23 cellular contexts compared by ENCODE assay signal in the genomic region with DNA sequence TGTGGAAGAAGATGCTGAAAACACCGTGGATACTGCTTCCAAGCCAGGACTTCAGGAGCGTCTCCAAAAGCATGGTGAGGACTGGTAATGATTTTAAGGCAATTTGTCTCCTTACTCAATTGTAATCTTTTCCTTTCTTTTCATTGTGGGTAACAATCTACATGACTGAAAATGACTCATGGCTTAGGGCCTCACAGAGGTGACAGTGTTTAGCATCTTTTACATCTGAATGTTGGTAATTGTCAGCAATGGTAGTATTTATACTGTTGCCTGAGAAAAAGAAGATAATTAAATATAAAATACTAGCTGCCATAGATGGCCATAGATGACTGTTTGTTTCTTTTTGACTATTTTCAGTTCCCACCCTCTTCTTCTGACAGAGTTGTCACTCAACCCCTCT. TPM values are rescaled to one million over a fixed set of nuclear protein-coding genes. Genes with fewer than 3 reads are reported as not detected.
A peak's percentile ranks its signal among the peaks of the same experiment; 100 is the strongest.
DNase-seq lines count a peak whose midpoint lies in the region; ATAC-seq and TF ChIP-seq lines count a peak whose summit lies in the region.
"Had no signal": no experiment of that assay in that cellular context is flagged by ENCODE, and none has a peak within 500 bp of the region (broad histone marks: within the 10 kb centered on the region; RNA-seq: fewer than 3 reads in every experiment).

No MANE protein-coding gene starts in this region.

- H3K4me3 Mint-ChIP-seq in WTC11 = no peak overlapping the region; the same call in 1 of the 2 replicates
- no peak overlapping the region for H3K4me3 Mint-ChIP-seq in Caco-2 (ENCODE audit: unreplicated experiment)
- H3K4me3 Mint-ChIP-seq: activated naive CD4-positive, alpha-beta T cell treated with anti-CD3 and anti-CD28 coated beads, Interleukin-2, amount 10 ng/mL, durations not matched to agents 7 days and 5 days; activated T-cell treated with anti-CD3 and anti-CD28 coated beads, Interleukin-2, amount 50 U/mL, for 4 hours; CD14-positive monocyte; naive B cell had no signal

- intact Hi-C loops in Caco-2 (cut with micrococcal nuclease; ENCODE audit: unreplicated experiment) = no loop called here

- H3K27me3 Mint-ChIP-seq in WTC11 (ENCODE audit: low read depth) = no peaks in the 10 kb centered on the region
- H3K27me3 Mint-ChIP-seq in Caco-2 (ENCODE audit: insufficient read depth, unreplicated experiment) = no peaks in the 10 kb centered on the region
- H3K27me3 Mint-ChIP-seq: activated naive CD4-positive, alpha-beta T cell treated with anti-CD3 and anti-CD28 coated beads, Interleukin-2, amount 10 ng/mL, durations not matched to agents 7 days and 5 days; naive B cell had no signal

- H3K4me1 ChIP-seq in Caco-2 = no peaks in the 10 kb centered on the region
- H3K4me1 ChIP-seq: colonic mucosa, testis had no signal

- peak; percentile 41 for DNase-seq in EL
- DNase-seq in HS-5 (ENCODE audit: low read depth) = peak; percentile 9
- no peak for DNase-seq in WTC11 (ENCODE audit: low spot score)
- DNase-seq in iPS-NIHi7 (ENCODE audit: extremely low spot score) = peak; percentile 24
- no peak for DNase-seq in stimulated activated CD4-positive, alpha-beta T cell treated with anti-CD3 and anti-CD28 coated beads, Interleukin-15, amount 100 ng/mL, for 24 hours
- no peak for DNase-seq in Caco-2
- DNase-seq in activated effector memory CD4-positive, alpha-beta T cell treated with Interleukin-2 at 50 U/mL for 16 hours = no peak
- DNase-seq: activated CD4-positive, alpha-beta T cell treated with anti-CD3 and anti-CD28 coated beads for 4 hours; activated CD8-positive, alpha-beta memory T cell treated with anti-CD3 and anti-CD28 coated beads for 24 hours; activated naive CD4-positive, alpha-beta T cell treated with anti-CD3 and anti-CD28 coated beads, Interleukin-2, amount 10 ng/mL, durations not matched to agents 7 days and 5 days; activated T-cell treated with anti-CD3 and anti-CD28 coated beads, Interleukin-2, amount 50 U/mL, for 4 hours; amygdala; colonic mucosa; effector CD8-positive, alpha-beta T cell; foreskin melanocyte; naive B cell; NCI-H1436; stimulated activated naive CD8-positive, alpha-beta T cell treated with anti-CD3 and anti-CD28 coated beads, Interleukin-15, Interleukin-2, amounts not matched to agents 100 U/mL and 50 U/mL, for 24 hours; testis had no signal

- H3K9me3 ChIP-seq in Caco-2 = no peaks in the 10 kb centered on the region
- H3K9me3 ChIP-seq: colonic mucosa, testis had no signal

- no TSS peak for BruUV-seq in Caco-2 (replicated peaks; lab: Mats Ljungman, UMichigan)

- no peak overlapping the region for H3K4me3 ChIP-seq in Caco-2 (ENCODE audit: low read depth, low read length)
- H3K4me3 ChIP-seq: colonic mucosa, SK-N-MC, testis had no signal

- H3K27ac Mint-ChIP-seq in WTC11 (peak overlapping the region; percentile 91), Caco-2 (ENCODE audit: unreplicated experiment) (no peak overlapping the region)
- H3K27ac Mint-ChIP-seq: activated naive CD4-positive, alpha-beta T cell treated with anti-CD3 and anti-CD28 coated beads, Interleukin-2, amount 10 ng/mL, durations not matched to agents 7 days and 5 days; CD14-positive monocyte; naive B cell had no signal

- POLR2A ChIA-PET in WTC11 (lab: Charles Lee) (interaction anchor here (1.2 kb wide), 1 partner anchor 22 kb away, joined by 3 read pairs; no protein-coding TSS in a partner anchor), Caco-2 (lab: Charles Lee) (no interaction called here)

- H3K4me1 Mint-ChIP-seq in WTC11 = peaks cover 15% of the 10 kb centered on the region
- H3K4me1 Mint-ChIP-seq in Caco-2 (ENCODE audit: low read depth, unreplicated experiment) = no peaks in the 10 kb centered on the region
- H3K4me1 Mint-ChIP-seq: activated naive CD4-positive, alpha-beta T cell treated with anti-CD3 and anti-CD28 coated beads, Interleukin-2, amount 10 ng/mL, durations not matched to agents 7 days and 5 days; CD14-positive monocyte; naive B cell had no signal

- ATAC-seq in WTC11 = peak; percentile 43
- ATAC-seq in GM21786 (IDR thresholded peaks at IDR 0.05; ENCODE audit: unreplicated experiment) = no peak
- ATAC-seq: esophagus mucosa; stimulated activated naive CD8-positive, alpha-beta T cell treated with anti-CD3 and anti-CD28 coated beads, Interleukin-15, Interleukin-2, amounts not matched to agents 100 U/mL and 50 U/mL, for 24 hours had no signal

- H3K36me3 Mint-ChIP-seq in WTC11 = peaks cover 18% of the 10 kb centered on the region
- peaks cover 71% of the 10 kb centered on the region for H3K36me3 Mint-ChIP-seq in Caco-2 (ENCODE audit: insufficient read depth, unreplicated experiment)

- H3K9me3 Mint-ChIP-seq in WTC11 = no peaks in the 10 kb centered on the region
- no peaks in the 10 kb centered on the region for H3K9me3 Mint-ChIP-seq in Caco-2 (ENCODE audit: unreplicated experiment)
- H3K9me3 Mint-ChIP-seq: activated naive CD4-positive, alpha-beta T cell treated with anti-CD3 and anti-CD28 coated beads, Interleukin-2, amount 10 ng/mL, durations not matched to agents 7 days and 5 days; activated T-cell treated with anti-CD3 and anti-CD28 coated beads, Interleukin-2, amount 50 U/mL, for 4 hours; CD14-positive monocyte; naive B cell had no signal

- peaks cover 1% of the 10 kb centered on the region; the same call in 1 of the 2 replicates for H3K36me3 ChIP-seq in Caco-2 (ENCODE audit: control insufficient read depth, insufficient read depth, low read length)

- TF ChIP-seq CTCF in WTC11 (IDR thresholded peaks at IDR 0.05) (no peak), Caco-2 (IDR thresholded peaks at IDR 0.05; ENCODE audit: insufficient read depth in 1 of 2, low read depth in 1 of 2, low read length in 1 of 2, severe bottlenecking in 1 of 2, unreplicated experiment in 1 of 2) (no peak)

- H3K27me3 ChIP-seq in Caco-2 (replicated peaks; ENCODE audit: control insufficient read depth, insufficient read depth, low read length) = no peaks in the 10 kb centered on the region
- H3K27me3 ChIP-seq: colonic mucosa, testis had no signal

- CTCF ChIA-PET in WTC11 (lab: Charles Lee) (interaction anchor here (1.3 to 1.9 kb wide), 5 partner anchors 22 to 151 kb away, joined by 3 to 8 read pairs (median 4); no protein-coding TSS in a partner anchor), Caco-2 (lab: Charles Lee) (no interaction called here)

TF ChIP-seq in WTC11, 78 proteins besides CTCF, POLR2A, EP300 and RAD21 (continues in another document):
- no peak for TF ChIP-seq MYBL2 (CRISPR knock-in tag; IDR thresholded peaks at IDR 0.05)
- TF ChIP-seq MAX (CRISPR knock-in tag; IDR thresholded peaks at IDR 0.05) = no peak
- no peak for TF ChIP-seq USF1 (CRISPR knock-in tag; IDR thresholded peaks at IDR 0.05)
- TF ChIP-seq HMGA2 (CRISPR knock-in tag; IDR thresholded peaks at IDR 0.05) = no peak
- TF ChIP-seq SMAD3 (CRISPR knock-in tag; IDR thresholded peaks at IDR 0.05; ENCODE audit: borderline replicate concordance) = no peak
- TF ChIP-seq, protein P1, sequence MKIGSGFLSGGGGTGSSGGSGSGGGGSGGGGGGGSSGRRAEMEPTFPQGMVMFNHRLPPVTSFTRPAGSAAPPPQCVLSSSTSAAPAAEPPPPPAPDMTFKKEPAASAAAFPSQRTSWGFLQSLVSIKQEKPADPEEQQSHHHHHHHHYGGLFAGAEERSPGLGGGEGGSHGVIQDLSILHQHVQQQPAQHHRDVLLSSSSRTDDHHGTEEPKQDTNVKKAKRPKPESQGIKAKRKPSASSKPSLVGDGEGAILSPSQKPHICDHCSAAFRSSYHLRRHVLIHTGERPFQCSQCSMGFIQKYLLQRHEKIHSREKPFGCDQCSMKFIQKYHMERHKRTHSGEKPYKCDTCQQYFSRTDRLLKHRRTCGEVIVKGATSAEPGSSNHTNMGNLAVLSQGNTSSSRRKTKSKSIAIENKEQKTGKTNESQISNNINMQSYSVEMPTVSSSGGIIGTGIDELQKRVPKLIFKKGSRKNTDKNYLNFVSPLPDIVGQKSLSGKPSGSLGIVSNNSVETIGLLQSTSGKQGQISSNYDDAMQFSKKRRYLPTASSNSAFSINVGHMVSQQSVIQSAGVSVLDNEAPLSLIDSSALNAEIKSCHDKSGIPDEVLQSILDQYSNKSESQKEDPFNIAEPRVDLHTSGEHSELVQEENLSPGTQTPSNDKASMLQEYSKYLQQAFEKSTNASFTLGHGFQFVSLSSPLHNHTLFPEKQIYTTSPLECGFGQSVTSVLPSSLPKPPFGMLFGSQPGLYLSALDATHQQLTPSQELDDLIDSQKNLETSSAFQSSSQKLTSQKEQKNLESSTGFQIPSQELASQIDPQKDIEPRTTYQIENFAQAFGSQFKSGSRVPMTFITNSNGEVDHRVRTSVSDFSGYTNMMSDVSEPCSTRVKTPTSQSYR (CRISPR knock-in tag; IDR thresholded peaks at IDR 0.05) = no peak
- no peak for TF ChIP-seq SP1 (CRISPR knock-in tag; conservative IDR thresholded peaks at IDR 0.05)
- TF ChIP-seq, protein P2, sequence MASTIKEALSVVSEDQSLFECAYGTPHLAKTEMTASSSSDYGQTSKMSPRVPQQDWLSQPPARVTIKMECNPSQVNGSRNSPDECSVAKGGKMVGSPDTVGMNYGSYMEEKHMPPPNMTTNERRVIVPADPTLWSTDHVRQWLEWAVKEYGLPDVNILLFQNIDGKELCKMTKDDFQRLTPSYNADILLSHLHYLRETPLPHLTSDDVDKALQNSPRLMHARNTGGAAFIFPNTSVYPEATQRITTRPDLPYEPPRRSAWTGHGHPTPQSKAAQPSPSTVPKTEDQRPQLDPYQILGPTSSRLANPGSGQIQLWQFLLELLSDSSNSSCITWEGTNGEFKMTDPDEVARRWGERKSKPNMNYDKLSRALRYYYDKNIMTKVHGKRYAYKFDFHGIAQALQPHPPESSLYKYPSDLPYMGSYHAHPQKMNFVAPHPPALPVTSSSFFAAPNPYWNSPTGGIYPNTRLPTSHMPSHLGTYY (CRISPR knock-in tag; IDR thresholded peaks at IDR 0.05) = no peak
- TF ChIP-seq TEAD4 (CRISPR knock-in tag; IDR thresholded peaks at IDR 0.05) = no peak

RNA-seq across cellular contexts. Expression of gene TULP3, which starts 31.6 kb away (rescaled TPM):
- total RNA-seq in WTC11 (2021) (17.4 to 18.8 TPM (median 18.0 TPM) in 3 replicates), Caco-2 (2022) (31.0 and 31.7 TPM in 2 replicates)

RNA-seq across cellular contexts. Expression of gene TEAD4, which starts 36.9 kb away (rescaled TPM):
- total RNA-seq in WTC11 (2021) (75.8 to 96.8 TPM (median 78.2 TPM) in 3 replicates), Caco-2 (2022) (96.2 and 97.8 TPM in 2 replicates)

RNA-seq across cellular contexts. Expression of gene RHNO1, which starts 45.3 kb away (rescaled TPM):
- total RNA-seq in WTC11 (2021) = 48.0 to 50.3 TPM (median 49.5 TPM) in 3 replicates
- 99.1 and 99.8 TPM in 2 replicates for total RNA-seq in Caco-2 (2022)

RNA-seq across cellular contexts. Expression of gene FOXM1, which starts 45.4 kb away (rescaled TPM):
- total RNA-seq in WTC11 (2021) (99.6 to 118 TPM (median 100 TPM) in 3 replicates), Caco-2 (2022) (217 and 222 TPM in 2 replicates)

Comparison
In these comparisons a context has a peak if more than half of its experiments do, and no peak if none do; other contexts are left out.
1. DNase-seq: peak in EL (single experiment), HS-5 (single experiment) and iPS-NIHi7 (single experiment); none in WTC11 (single experiment), stimulated activated CD4-positive, alpha-beta T cell treated with anti-CD3 and anti-CD28 coated beads, Interleukin-15, amount 100 ng/mL, for 24 hours (single experiment), Caco-2 (0 of 2) and activated effector memory CD4-positive, alpha-beta T cell treated with Interleukin-2 at 50 U/mL for 16 hours (single experiment).